In the genomic region with DNA sequence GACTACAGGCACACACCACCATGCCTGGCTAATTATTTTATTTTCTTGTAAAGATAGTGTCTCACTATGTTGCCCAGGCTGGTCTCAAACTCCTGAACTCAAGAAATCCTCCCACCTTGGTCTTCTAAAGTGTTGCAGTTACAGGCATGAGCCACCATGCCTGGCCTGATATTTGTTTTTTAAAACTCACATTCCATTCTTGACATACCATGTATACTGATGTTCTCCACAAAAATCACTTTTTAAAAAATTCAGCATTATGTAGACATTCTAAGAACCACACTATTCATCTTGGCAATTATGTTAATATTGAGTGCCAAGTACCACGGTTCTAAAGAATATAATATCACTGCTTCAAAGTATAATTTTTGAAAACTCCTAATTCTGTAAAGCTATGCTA, we compare ENCODE assay signal across 25 cellular contexts.
"Had no signal": no experiment of that assay in that cellular context is flagged by ENCODE, and none has a peak within 500 bp of the region (broad histone marks: within the 10 kb centered on the region; RNA-seq: fewer than 3 reads in every experiment).

No MANE protein-coding gene starts in this region.

- H3K4me3 ChIP-seq: cardiac muscle cell, coronary artery, left lung, lower lobe of right lung, neural progenitor cell, psoas muscle, stomach, thyroid gland, upper lobe of left lung had no signal

- H3K4me2 ChIP-seq: neural progenitor cell had no signal

- H3K36me3 Mint-ChIP-seq: natural killer cell had no signal

- H3K27ac Mint-ChIP-seq: activated CD4-positive, alpha-beta memory T cell treated with anti-CD3 and anti-CD28 coated beads for 36 hours; activated T-cell treated with anti-CD3 and anti-CD28 coated beads, Interleukin-2, amount 50 U/mL, for 24 hours; brain; natural killer cell; neural progenitor cell; stimulated activated naive B cell treated with anti-CD40 and anti-IgM and Interleukin-4, amounts not matched to agents 10 μg/mL and 1 μg/mL and 100 μg/mL, for 72 hours had no signal

- H3K27ac ChIP-seq: coronary artery, left lung, lower lobe of right lung, parathyroid adenoma, psoas muscle, stomach, thyroid gland, upper lobe of left lung, WERI-Rb-1 had no signal

- H3K9me3 Mint-ChIP-seq: activated CD4-positive, alpha-beta memory T cell treated with anti-CD3 and anti-CD28 coated beads for 36 hours; activated T-cell treated with anti-CD3 and anti-CD28 coated beads, Interleukin-2, amount 50 U/mL, for 24 hours; brain; natural killer cell; neural progenitor cell; stimulated activated naive B cell treated with anti-CD40 and anti-IgM and Interleukin-4, amounts not matched to agents 10 μg/mL and 1 μg/mL and 100 μg/mL, for 72 hours had no signal

- DNase-seq: activated CD4-positive, alpha-beta memory T cell treated with anti-CD3 and anti-CD28 coated beads for 36 hours; activated CD4-positive, alpha-beta T cell treated with anti-CD3 and anti-CD28 coated beads for 48 hours; activated CD8-positive, alpha-beta memory T cell treated with anti-CD3 and anti-CD28 coated beads, Interleukin-2, amount 50 U/mL, for 48 hours; activated gamma-delta T cell treated with Interleukin-2 at 50 U/mL for 16 hours; activated naive CD4-positive, alpha-beta T cell treated with anti-CD3 and anti-CD28 coated beads, Interleukin-2, amount 50 U/mL, for 16 hours; activated T-cell treated with anti-CD3 and anti-CD28 coated beads, Interleukin-2, amount 50 U/mL, for 24 hours; cerebellar nuclear complex; left lung; lower lobe of right lung; natural killer cell; occipital lobe; psoas muscle; stimulated activated CD4-positive, alpha-beta T cell treated with anti-CD3 and anti-CD28 coated beads, Interleukin-15, amount 100 ng/mL, for 24 hours; stimulated activated CD4-positive, alpha-beta T cell treated with anti-CD3 and anti-CD28 coated beads, Interleukin-2, amount 100 ng/mL, for 24 hours; stimulated activated naive B cell treated with anti-CD40 and anti-IgM and Interleukin-4, amounts not matched to agents 10 μg/mL and 1 μg/mL and 100 μg/mL, for 72 hours; stomach; T-helper 9 cell; thyroid gland; upper lobe of left lung; WERI-Rb-1 had no signal

- H3K9ac ChIP-seq: neural progenitor cell, parathyroid adenoma had no signal

- H3K27me3 Mint-ChIP-seq: activated CD4-positive, alpha-beta memory T cell treated with anti-CD3 and anti-CD28 coated beads for 36 hours; activated T-cell treated with anti-CD3 and anti-CD28 coated beads, Interleukin-2, amount 50 U/mL, for 24 hours; brain; stimulated activated naive B cell treated with anti-CD40 and anti-IgM and Interleukin-4, amounts not matched to agents 10 μg/mL and 1 μg/mL and 100 μg/mL, for 72 hours had no signal

- H3K4me1 ChIP-seq: left lung, lower lobe of right lung, parathyroid adenoma, psoas muscle, stomach, thyroid gland, upper lobe of left lung had no signal

- H3K4me1 Mint-ChIP-seq: brain; natural killer cell; neural progenitor cell; stimulated activated naive B cell treated with anti-CD40 and anti-IgM and Interleukin-4, amounts not matched to agents 10 μg/mL and 1 μg/mL and 100 μg/mL, for 72 hours had no signal

- H2AFZ ChIP-seq: neural progenitor cell, parathyroid adenoma had no signal

- H3K36me3 ChIP-seq: neural progenitor cell had no signal

- H3K27me3 ChIP-seq: cardiac muscle cell, left lung, neural progenitor cell, stomach, thyroid gland, upper lobe of left lung had no signal

- H3K4me3 Mint-ChIP-seq: activated CD4-positive, alpha-beta memory T cell treated with anti-CD3 and anti-CD28 coated beads for 36 hours; activated T-cell treated with anti-CD3 and anti-CD28 coated beads, Interleukin-2, amount 50 U/mL, for 24 hours; brain; natural killer cell; neural progenitor cell; stimulated activated naive B cell treated with anti-CD40 and anti-IgM and Interleukin-4, amounts not matched to agents 10 μg/mL and 1 μg/mL and 100 μg/mL, for 72 hours had no signal

- H3K79me2 ChIP-seq: parathyroid adenoma had no signal

- H3K9me3 ChIP-seq: left lung, lower lobe of right lung, psoas muscle, stomach, thyroid gland, upper lobe of left lung had no signal
